8 cellular contexts compared by ENCODE assay signal in the genomic region with DNA sequence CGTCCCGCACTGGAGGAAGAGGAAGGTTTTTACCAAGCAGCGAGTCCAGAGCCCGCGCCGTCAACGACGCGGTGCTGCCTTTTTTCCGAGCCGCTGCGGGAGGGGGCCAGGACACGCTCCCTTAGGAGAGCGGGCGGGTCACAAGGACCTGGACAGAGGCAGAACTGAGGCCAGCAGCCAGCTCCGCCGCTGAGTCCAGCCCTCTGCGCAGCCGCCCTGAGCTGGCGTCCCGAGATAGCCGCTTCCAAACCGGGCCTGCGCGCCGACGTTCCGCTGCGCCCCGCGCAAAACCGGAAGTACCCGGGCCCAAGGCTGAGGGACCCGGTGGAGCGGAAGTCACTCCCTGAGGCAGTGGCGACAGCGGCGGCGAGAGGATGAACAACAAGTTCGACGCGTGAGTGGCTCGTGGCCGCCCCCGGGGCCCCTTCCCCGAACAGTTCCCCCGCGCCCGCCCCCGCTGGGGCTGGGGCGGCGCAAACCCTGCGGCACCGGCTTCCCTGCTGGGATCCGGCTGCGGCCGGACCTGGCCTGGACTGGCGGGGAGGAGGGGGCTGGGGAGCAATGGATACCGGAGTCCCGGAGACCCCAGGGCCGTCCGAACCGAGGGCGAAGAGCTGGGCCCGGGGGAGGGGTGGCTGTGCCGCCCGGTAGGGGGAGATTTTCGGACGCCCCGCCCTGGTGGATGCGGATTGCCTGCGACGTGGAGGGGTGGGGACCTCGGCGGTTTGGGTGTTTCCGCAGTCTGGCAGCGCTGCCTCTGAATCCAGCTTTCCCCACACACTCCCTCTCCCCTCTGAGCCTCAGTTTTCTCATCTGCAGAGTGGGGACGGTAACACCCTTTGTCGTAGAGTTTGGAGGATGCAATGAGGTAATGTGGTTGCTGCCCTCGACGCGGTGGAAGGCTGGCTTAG. TPM values are rescaled to one million over a fixed set of nuclear protein-coding genes. Genes with fewer than 3 reads are reported as not detected.
DNase-seq lines count a peak whose midpoint lies in the region; ATAC-seq and TF ChIP-seq lines count a peak whose summit lies in the region.

A gene with protein sequence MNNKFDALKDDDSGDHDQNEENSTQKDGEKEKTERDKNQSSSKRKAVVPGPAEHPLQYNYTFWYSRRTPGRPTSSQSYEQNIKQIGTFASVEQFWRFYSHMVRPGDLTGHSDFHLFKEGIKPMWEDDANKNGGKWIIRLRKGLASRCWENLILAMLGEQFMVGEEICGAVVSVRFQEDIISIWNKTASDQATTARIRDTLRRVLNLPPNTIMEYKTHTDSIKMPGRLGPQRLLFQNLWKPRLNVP (plus strand): TSS at position 339 of the 911 bp plus-strand sequence. CDS start 36 bp downstream, at position 375.
Gene TIGD1 (minus strand): TSS at position 207 of the 911 bp plus-strand sequence. CDS start 675 bp downstream, outside the sequence.

- peaks cover 3% of the 10 kb centered on the region for H3K9me3 ChIP-seq in WERI-Rb-1 (ENCODE audit: severe bottlenecking)
- H3K9me3 ChIP-seq in mammary epithelial cell (replicated peaks; ENCODE audit: insufficient read depth, low read length) = no peaks in the 10 kb centered on the region

- H3K27me3 ChIP-seq in WERI-Rb-1 (ENCODE audit: insufficient read depth, low read depth, severe bottlenecking) (no peaks in the 10 kb centered on the region), mammary epithelial cell (ENCODE audit: insufficient read depth, low read length) (no peaks in the 10 kb centered on the region)

- dilution Hi-C loops in mammary epithelial cell (cut with HindIII; ENCODE audit: low sequenced_read_pairs) = no loop called here

- TSS peak; percentile 36 for BruUV-seq in mammary epithelial cell (replicated peaks; lab: Mats Ljungman, UMichigan)

- TF ChIP-seq CTCF in WERI-Rb-1 (IDR thresholded peaks at IDR 0.05; ENCODE audit: low read depth, low read length) (peak; percentile 30), mammary epithelial cell (conservative IDR thresholded peaks at IDR 0.05 in 1 of 2, IDR thresholded peaks at IDR 0.05 in 1 of 2; ENCODE audit: extremely low read depth in 1 of 2, insufficient read depth in 1 of 2, low read depth in 1 of 2, low read length in 2 of 2) (peak in 1 of 2 donors; percentile 34)

- CTCF ChIA-PET in mammary epithelial cell (lab: Charles Lee; ENCODE audit: low non-redundant PET) = no interaction called here

- in situ Hi-C loops in mammary epithelial cell (cut with MboI; ENCODE audit: low sequenced_read_pairs in 2 of 2) = no loop called here

- peaks cover 89% of the 10 kb centered on the region for H3K79me2 ChIP-seq in mammary epithelial cell (ENCODE audit: insufficient read depth, low read length)

- ATAC-seq in GM18873 (IDR thresholded peaks at IDR 0.05; ENCODE audit: low FRiP score, unreplicated experiment) (peak; percentile 84), HG03135 (IDR thresholded peaks at IDR 0.05; ENCODE audit: unreplicated experiment) (peak; percentile 89)

- H3K4me3 ChIP-seq in WERI-Rb-1 (ENCODE audit: low read depth, low read length) (peak within 1 kb of the TSS; percentile 80), mammary epithelial cell (replicated peaks in 1 of 3; ENCODE audit: insufficient read depth in 1 of 3, low read depth in 2 of 3, low read length in 3 of 3) (peak within 1 kb of the TSS; percentile 71 to 79 (median 78))

- DNase-seq in AG08395 (ENCODE audit: low spot score) (peak; percentile 100), NCI-H2196 (lab: John Stamatoyannopoulos, UW; ENCODE audit: unreplicated experiment) (peak; percentile 93), WERI-Rb-1 (peak; percentile 96), mammary epithelial cell (peak; percentile 89), iPS-NIHi7 (ENCODE audit: extremely low spot score) (peak; percentile 100), smooth muscle cell of the brain vasculature (ENCODE audit: low read depth, low spot score) (peak; percentile 80)

- H2AFZ ChIP-seq in mammary epithelial cell (ENCODE audit: low read depth, low read length) = peak within 1 kb of the TSS; percentile 91

- WGBS in mammary epithelial cell (ENCODE audit: low coverage, missing lambda C conversion rate) = 5% methylated on average over 15 of the region's 82 CpGs

- H3K4me2 ChIP-seq in mammary epithelial cell (ENCODE audit: insufficient read depth, low read depth, low read length) = peak within 1 kb of the TSS; percentile 89

- no peaks in the 10 kb centered on the region for H4K20me1 ChIP-seq in mammary epithelial cell (ENCODE audit: insufficient read depth, low read length)

- H3K36me3 ChIP-seq in WERI-Rb-1 = peaks cover 49% of the 10 kb centered on the region
- no peaks in the 10 kb centered on the region for H3K36me3 ChIP-seq in mammary epithelial cell (ENCODE audit: insufficient read depth, low read length)

- H3K27ac ChIP-seq in WERI-Rb-1 = peak within 1 kb of the TSS; percentile 87
- H3K27ac ChIP-seq in mammary epithelial cell (ENCODE audit: insufficient read depth, low read depth, low read length) = peak within 1 kb of the TSS; percentile 88

- H3K9ac ChIP-seq in mammary epithelial cell (ENCODE audit: insufficient read depth, low read length) = peak within 1 kb of the TSS; percentile 88

- H3K4me1 ChIP-seq in mammary epithelial cell (ENCODE audit: insufficient read depth, low read length) = peaks cover 9% of the 10 kb centered on the region

- intact Hi-C loops in mammary epithelial cell (cut with micrococcal nuclease) = loop anchor here (1.0 kb wide), 1 partner anchor 43 kb away; no protein-coding TSS in a partner anchor

RNA-seq across cellular contexts. Expression of the first gene that starts in this region (rescaled TPM):
- 10 to 100 TPM; 55.2 to 74.6 TPM for total RNA-seq in mammary epithelial cell
- 68.9 TPM for polyA plus RNA-seq in mammary epithelial cell
- 130 TPM for polyA minus RNA-seq in mammary epithelial cell

RNA-seq across cellular contexts. Expression of gene TIGD1, which starts in this region (rescaled TPM):
- 1 to 10 TPM; 3.0 to 3.2 TPM for total RNA-seq in mammary epithelial cell
- 0.74 TPM for polyA plus RNA-seq in mammary epithelial cell
- polyA minus RNA-seq in mammary epithelial cell = 2.7 TPM

Comparison
In these comparisons a context has a peak if more than half of its experiments do, and no peak if none do; other contexts are left out.
1. Peak in every context shown above with its lines: DNase-seq, ATAC-seq, H3K4me3 ChIP-seq and H3K27ac ChIP-seq.